In the genomic region with DNA sequence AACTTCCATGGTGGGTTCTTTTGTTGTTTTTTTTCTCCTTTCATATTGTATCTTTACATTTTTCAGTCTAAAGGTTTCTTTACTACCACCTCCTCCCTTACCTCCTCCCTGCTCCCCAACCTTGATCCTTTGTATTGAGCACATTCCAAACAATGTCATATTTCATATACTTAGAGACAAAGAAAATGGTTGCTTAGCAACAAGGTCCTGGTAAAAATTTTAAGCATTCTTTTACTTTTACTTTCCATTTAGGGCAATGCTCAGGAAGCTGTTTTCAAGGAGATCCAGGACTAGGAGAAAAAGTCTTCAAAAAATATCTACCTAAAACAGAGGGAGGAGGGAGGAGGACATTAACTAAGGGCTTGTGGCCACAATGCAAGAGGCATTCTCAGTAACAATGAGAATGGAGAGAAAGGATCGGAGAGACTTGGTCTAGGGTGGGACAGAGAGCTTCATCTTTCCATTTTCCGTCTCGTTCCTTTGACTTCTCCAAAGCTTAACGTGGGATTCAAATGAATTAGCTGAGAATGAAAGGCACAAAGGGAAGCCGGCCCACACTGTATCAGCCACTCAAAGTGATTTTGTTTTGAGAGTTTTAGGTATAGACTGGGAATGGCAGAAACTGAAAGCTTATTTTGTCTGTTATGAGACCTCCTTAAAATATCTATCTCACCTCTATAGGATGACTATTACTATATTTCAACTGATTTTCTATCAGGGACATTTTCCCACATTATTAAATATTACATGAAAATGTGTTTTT, we compare ENCODE assay signal across 23 cellular contexts.
DNase-seq lines count a peak whose midpoint lies in the region; ATAC-seq, FAIRE-seq and TF ChIP-seq lines count a peak whose summit lies in the region.
"Had no signal": no experiment of that assay in that cellular context is flagged by ENCODE, and none has a peak within 500 bp of the region (broad histone marks: within the 10 kb centered on the region; RNA-seq: fewer than 3 reads in every experiment).

No MANE protein-coding gene starts in this region.

- H3K9me3 ChIP-seq in MM.1S (replicated peaks; ENCODE audit: insufficient read depth, low read length) = no peaks in the 10 kb centered on the region
- no peaks in the 10 kb centered on the region for H3K9me3 ChIP-seq in K562 (replicated peaks; ENCODE audit: control insufficient read depth, insufficient read depth, low read depth, low read length)
- H3K9me3 ChIP-seq: transverse colon had no signal

- intact Hi-C loops in K562 (cut with micrococcal nuclease) = no loop called here

- no peak for TF ChIP-seq CTCF in MM.1S (IDR thresholded peaks at IDR 0.05; ENCODE audit: low read length)
- TF ChIP-seq CTCF in K562 (IDR thresholded peaks at IDR 0.05 in 2 of 3, conservative IDR thresholded peaks at IDR 0.05 in 1 of 3; ENCODE audit: insufficient read depth in 2 of 3, low read depth in 1 of 3, low read length in 3 of 3) = no peak

- H3K9me3 Mint-ChIP-seq in T-cell = no peaks in the 10 kb centered on the region
- H3K9me3 Mint-ChIP-seq in activated naive CD8-positive, alpha-beta T cell treated with anti-CD3 and anti-CD28 coated beads, Interleukin-2, amount 50 U/mL, for 24 hours = no peaks in the 10 kb centered on the region
- H3K9me3 Mint-ChIP-seq: activated CD4-positive, alpha-beta T cell treated with anti-CD3 and anti-CD28 coated beads, Interleukin-2, amount 10 ng/mL, durations not matched to agents 24 days and 14 days; effector memory CD8-positive, alpha-beta T cell had no signal

- no peaks in the 10 kb centered on the region for H3K4me1 Mint-ChIP-seq in T-cell
- no peaks in the 10 kb centered on the region for H3K4me1 Mint-ChIP-seq in activated naive CD8-positive, alpha-beta T cell treated with anti-CD3 and anti-CD28 coated beads, Interleukin-2, amount 50 U/mL, for 24 hours
- H3K4me1 Mint-ChIP-seq: activated CD4-positive, alpha-beta T cell treated with anti-CD3 and anti-CD28 coated beads, Interleukin-2, amount 10 ng/mL, durations not matched to agents 24 days and 14 days; central memory CD8-positive, alpha-beta T cell had no signal

- H2BK120ac ChIP-seq in mesendoderm (ENCODE audit: low read depth, low read length) = no peak overlapping the region

- no peak for ATAC-seq in K562
- no peak for ATAC-seq in T-cell (replicated peaks in 1 of 4)
- ATAC-seq in activated naive CD8-positive, alpha-beta T cell treated with anti-CD3 and anti-CD28 coated beads, Interleukin-2, amount 50 U/mL, for 24 hours = no peak
- ATAC-seq: effector memory CD8-positive, alpha-beta T cell had no signal

- H3K36me3 Mint-ChIP-seq in T-cell = no peaks in the 10 kb centered on the region
- H3K36me3 Mint-ChIP-seq in activated naive CD8-positive, alpha-beta T cell treated with anti-CD3 and anti-CD28 coated beads, Interleukin-2, amount 50 U/mL, for 24 hours (ENCODE audit: low read depth) = no peaks in the 10 kb centered on the region

- no peak overlapping the region for H2AK5ac ChIP-seq in mesendoderm (ENCODE audit: low read length)

- no peak overlapping the region for H2BK5ac ChIP-seq in mesendoderm (ENCODE audit: low read length)

- no TSS peak for BruUV-seq in K562 (replicated peaks; lab: Mats Ljungman, UMichigan)

- H3K36me3 ChIP-seq in ACC112 (ENCODE audit: insufficient read depth, low read length) (no peaks in the 10 kb centered on the region), MM.1S (replicated peaks; ENCODE audit: insufficient read depth, low read length) (no peaks in the 10 kb centered on the region), K562 (ENCODE audit: control insufficient read depth, insufficient read depth, low read length) (no peaks in the 10 kb centered on the region), mesendoderm (ENCODE audit: control insufficient read depth, insufficient read depth, low read length) (no peaks in the 10 kb centered on the region)
- H3K36me3 ChIP-seq: transverse colon had no signal

- H2AFZ ChIP-seq in ACC112 (ENCODE audit: low read length, unreplicated experiment) = no peak overlapping the region
- H2AFZ ChIP-seq in MM.1S (ENCODE audit: low read length) = peak overlapping the region; percentile 76
- H2AFZ ChIP-seq in K562 (ENCODE audit: low read depth, low read length) = no peak overlapping the region
- H2AFZ ChIP-seq: parathyroid adenoma had no signal

- TF ChIP-seq RAD21 in K562 (CRISPR knock-in tag; conservative IDR thresholded peaks at IDR 0.05 in 1 of 2, IDR thresholded peaks at IDR 0.05 in 1 of 2) = no peak

- no peaks in the 10 kb centered on the region for H3K9me1 ChIP-seq in K562 (ENCODE audit: control insufficient read depth, insufficient read depth, low read length)

- TF ChIP-seq POLR2A in K562 (conservative IDR thresholded peaks at IDR 0.05) = no peak

- H3K27me3 ChIP-seq in ACC112 (ENCODE audit: insufficient read depth, low read length) (peaks cover 6% of the 10 kb centered on the region; the same call in 1 of the 2 replicates), MM.1S (replicated peaks; ENCODE audit: insufficient read depth, low read length) (no peaks in the 10 kb centered on the region), K562 (ENCODE audit: control insufficient read depth in 2 of 2, insufficient read depth in 2 of 2, low read length in 2 of 2) (no peaks in the 10 kb centered on the region), mesendoderm (ENCODE audit: insufficient read depth, low read length, poor library complexity) (no peaks in the 10 kb centered on the region)
- H3K27me3 ChIP-seq: transverse colon had no signal

- H3K18ac ChIP-seq in mesendoderm (ENCODE audit: low read length) = no peak overlapping the region

- H3K9me2 ChIP-seq in MM.1S (replicated peaks; ENCODE audit: insufficient read depth, low read length) = no peaks in the 10 kb centered on the region

- FAIRE-seq in K562 (lab: Jason Lieb, UNC) = no peak
- FAIRE-seq: G401.6 had no signal

- H4K5ac ChIP-seq in mesendoderm (ENCODE audit: low read length) = no peak overlapping the region

- H3K4me2 ChIP-seq in MM.1S (ENCODE audit: low read depth, low read length) = peak overlapping the region; percentile 60
- H3K4me2 ChIP-seq in K562 (ENCODE audit: insufficient read depth, low read length) = no peak overlapping the region
- H3K4me2 ChIP-seq in mesendoderm (ENCODE audit: low read length) = no peak overlapping the region

- H3K56ac ChIP-seq in mesendoderm (ENCODE audit: low read length) = no peak overlapping the region

- no peaks in the 10 kb centered on the region for H4K20me1 ChIP-seq in MM.1S (ENCODE audit: insufficient read depth, low read length)
- no peaks in the 10 kb centered on the region for H4K20me1 ChIP-seq in K562 (replicated peaks; ENCODE audit: control insufficient read depth, insufficient read depth, low read length)

- H3F3A ChIP-seq in MM.1S (ENCODE audit: insufficient read depth, low read length) = no peaks in the 10 kb centered on the region

- H2BK15ac ChIP-seq in mesendoderm (replicated peaks; ENCODE audit: low read depth) = peak overlapping the region; percentile 46

- no peak overlapping the region for H4K8ac ChIP-seq in mesendoderm (ENCODE audit: low read depth, low read length)

- no peaks in the 10 kb centered on the region for H3K27me3 Mint-ChIP-seq in T-cell
- no peaks in the 10 kb centered on the region for H3K27me3 Mint-ChIP-seq in activated naive CD8-positive, alpha-beta T cell treated with anti-CD3 and anti-CD28 coated beads, Interleukin-2, amount 50 U/mL, for 24 hours
- H3K27me3 Mint-ChIP-seq: activated CD4-positive, alpha-beta T cell treated with anti-CD3 and anti-CD28 coated beads, Interleukin-2, amount 10 ng/mL, durations not matched to agents 24 days and 14 days; central memory CD8-positive, alpha-beta T cell; effector memory CD8-positive, alpha-beta T cell had no signal

- H3K9ac ChIP-seq in MM.1S (ENCODE audit: low read length) (peak overlapping the region; percentile 34; the same call in 1 of the 2 replicates), K562 (ENCODE audit: insufficient read depth in 1 of 2, low read depth in 2 of 2, low read length in 2 of 2) (no peak overlapping the region), mesendoderm (ENCODE audit: low read length) (no peak overlapping the region)
- H3K9ac ChIP-seq: parathyroid adenoma had no signal

- H3K79me2 ChIP-seq in ACC112 (ENCODE audit: control insufficient read depth, insufficient read depth, low read length, unreplicated experiment) (no peaks in the 10 kb centered on the region), MM.1S (ENCODE audit: low read length) (no peaks in the 10 kb centered on the region), K562 (ENCODE audit: control insufficient read depth, insufficient read depth, low read length) (no peaks in the 10 kb centered on the region), mesendoderm (ENCODE audit: control insufficient read depth, insufficient read depth, low read length) (no peaks in the 10 kb centered on the region)
- H3K79me2 ChIP-seq: parathyroid adenoma had no signal

- H3K23ac ChIP-seq in mesendoderm (ENCODE audit: low read length) = no peak overlapping the region

- no peak overlapping the region for H3K27ac Mint-ChIP-seq in T-cell
- no peak overlapping the region for H3K27ac Mint-ChIP-seq in activated naive CD8-positive, alpha-beta T cell treated with anti-CD3 and anti-CD28 coated beads, Interleukin-2, amount 50 U/mL, for 24 hours
- H3K27ac Mint-ChIP-seq: activated CD4-positive, alpha-beta T cell treated with anti-CD3 and anti-CD28 coated beads, Interleukin-2, amount 10 ng/mL, durations not matched to agents 24 days and 14 days; effector memory CD8-positive, alpha-beta T cell had no signal

- DNase-seq in MM.1S = peak; percentile 38
- no peak for DNase-seq in K562 (ENCODE audit: extremely low read depth in 1 of 4, low spot score in 3 of 4)
- no peak for DNase-seq in mesendoderm
- DNase-seq in DMS 273 treated with DMSO at 0.1 percent for 48 hours (lab: John Stamatoyannopoulos, UW) = no peak
- no peak for DNase-seq in activated naive CD4-positive, alpha-beta T cell treated with anti-CD3 and anti-CD28 coated beads, Interleukin-2, amount 50 U/mL, for 16 hours
- DNase-seq in T-cell = no peak
- no peak for DNase-seq in activated naive CD8-positive, alpha-beta T cell treated with anti-CD3 and anti-CD28 coated beads, Interleukin-2, amount 50 U/mL, for 24 hours
- DNase-seq: activated CD4-positive, alpha-beta T cell treated with anti-CD3 and anti-CD28 coated beads, Interleukin-2, amount 10 ng/mL, durations not matched to agents 24 days and 14 days; activated effector memory CD4-positive, alpha-beta T cell treated with Interleukin-2 at 50 U/mL for 16 hours; C1 segment of cervical spinal cord; effector memory CD8-positive, alpha-beta T cell; hippocampal formation; islet precursor cell; MV-4-11; NCI-H187; NCI-H446 treated with DMSO at 0.1 percent for 48 hours; stimulated activated naive CD4-positive, alpha-beta T cell treated with Interleukin-2 at 50 U/mL for 16 hours; transverse colon had no signal

- no peak for TF ChIP-seq EP300 in K562 (IDR thresholded peaks at IDR 0.05; ENCODE audit: low read length)

- H3K4me3 ChIP-seq in ACC112 (ENCODE audit: low read depth, low read length) = peak overlapping the region; percentile 49; the same call in 1 of the 2 replicates
- H3K4me3 ChIP-seq in MM.1S (ENCODE audit: low read length) = peak overlapping the region; percentile 55
- H3K4me3 ChIP-seq in K562 = no peak overlapping the region
- no peak overlapping the region for H3K4me3 ChIP-seq in mesendoderm (ENCODE audit: low read length)
- H3K4me3 ChIP-seq: lung, transverse colon had no signal

- no peak overlapping the region for H3K4ac ChIP-seq in mesendoderm (ENCODE audit: low read depth, low read length)

- WGBS in K562 (ENCODE audit: insufficient coverage, low coverage, missing lambda C conversion rate) = 0% methylated on average over 5 of the region's 5 CpGs
- WGBS in mesendoderm (ENCODE audit: extremely low coverage, insufficient coverage, low lambda C conversion rate) = no CpG with 5 or more reads among the region's 5 CpGs

- CTCF ChIA-PET in K562 (lab: Yijun Ruan, JAX; ENCODE audit: low intra/inter-chr PET ratio) = no interaction called here
- CTCF ChIA-PET in T-cell (lab: Charles Lee) = no interaction called here

- no peaks in the 10 kb centered on the region for H3K4me1 ChIP-seq in ACC112 (ENCODE audit: control insufficient read depth, insufficient read depth, low read length, unreplicated experiment)
- H3K4me1 ChIP-seq in MM.1S (ENCODE audit: low read length) = peaks cover 5% of the 10 kb centered on the region; the same call in 1 of the 2 replicates
- H3K4me1 ChIP-seq in K562 (replicated peaks in 1 of 2; ENCODE audit: control insufficient read depth in 2 of 2, insufficient read depth in 2 of 2, low read length in 2 of 2) = no peaks in the 10 kb centered on the region
- H3K4me1 ChIP-seq in mesendoderm (ENCODE audit: control insufficient read depth, low read depth, low read length) = no peaks in the 10 kb centered on the region
- H3K4me1 ChIP-seq: parathyroid adenoma, transverse colon had no signal

- H3K4me3 Mint-ChIP-seq in T-cell = no peak overlapping the region
- H3K4me3 Mint-ChIP-seq in activated naive CD8-positive, alpha-beta T cell treated with anti-CD3 and anti-CD28 coated beads, Interleukin-2, amount 50 U/mL, for 24 hours = no peak overlapping the region
- H3K4me3 Mint-ChIP-seq: activated CD4-positive, alpha-beta T cell treated with anti-CD3 and anti-CD28 coated beads, Interleukin-2, amount 10 ng/mL, durations not matched to agents 24 days and 14 days; central memory CD8-positive, alpha-beta T cell; effector memory CD8-positive, alpha-beta T cell had no signal

- in situ Hi-C loops in K562 (cut with MboI) = no loop called here

- H3K27ac ChIP-seq in ACC112 (ENCODE audit: low read depth, low read length) (no peak overlapping the region), MM.1S (ENCODE audit: low read length) (peak overlapping the region; percentile 24; the same call in 1 of the 2 replicates), K562 (ENCODE audit: extremely low read depth, low read depth, low read length) (no peak overlapping the region), mesendoderm (ENCODE audit: low read depth, low read length) (no peak overlapping the region)
- H3K27ac ChIP-seq: parathyroid adenoma, transverse colon had no signal

- POLR2A ChIA-PET in K562 (lab: Yijun Ruan, JAX) = no interaction called here
- POLR2A ChIA-PET in T-cell (lab: Charles Lee) = no interaction called here

- H3K79me1 ChIP-seq in mesendoderm (ENCODE audit: low read length) = no peaks in the 10 kb centered on the region

Comparison
In these comparisons a context has a peak if more than half of its experiments do, and no peak if none do; other contexts are left out.
1. H3K4me3 ChIP-seq: peak in ACC112 (single experiment) and MM.1S (single experiment); none in K562 (single experiment) and mesendoderm (single experiment).